In genomic region chr21:41926807-41927171, GRCh38 we compare ENCODE assay signal across 9 cellular contexts. TPM values are rescaled to one million over a fixed set of nuclear protein-coding genes. Genes with fewer than 3 reads are reported as not detected.
DNase-seq lines count a peak whose midpoint lies in the region; ATAC-seq, FAIRE-seq and TF ChIP-seq lines count a peak whose summit lies in the region.
"Had no signal": no experiment of that assay in that cellular context is flagged by ENCODE, and none has a peak within 500 bp of the region (broad histone marks: within the 10 kb centered on the region; RNA-seq: fewer than 3 reads in every experiment).

No MANE protein-coding gene starts in this region.

- peak overlapping the region; percentile 82 for H3K9ac ChIP-seq in HepG2 (ENCODE audit: insufficient read depth, low read depth, low read length)

- H3K36me3 ChIP-seq in HepG2 (replicated peaks in 1 of 2; ENCODE audit: control insufficient read depth in 1 of 2, insufficient read depth in 2 of 2, low read length in 2 of 2) (no peaks in the 10 kb centered on the region; a peak in 1 of 5 replicates), tibial artery (no peaks in the 10 kb centered on the region)

- WGBS in HepG2 (ENCODE audit: low lambda C conversion rate), result 45% methylated on average over 3 of the region's 3 CpGs

- H3K27ac Mint-ChIP-seq in activated T-helper 17 cell treated with anti-CD3 and anti-CD28 coated beads, Interleukin-2, amount 50 U/mL, for 72 hours, result peak overlapping the region; percentile 96

- POLR2A ChIA-PET in HepG2 (lab: Yijun Ruan, JAX), result interaction anchor here (0.8 to 2.8 kb wide), 9 partner anchors 17 to 459 kb away, joined by 3 to 16 read pairs (median 3); partner anchors contain the start of gene PRDM15

- no peaks in the 10 kb centered on the region for H4K20me1 ChIP-seq in HepG2 (ENCODE audit: insufficient read depth, low read length)

- H3K4me2 ChIP-seq in HepG2 (ENCODE audit: low read depth, low read length), result peak overlapping the region; percentile 97

- no peak for TF ChIP-seq RAD21 in HepG2 (CRISPR knock-in tag; IDR thresholded peaks at IDR 0.05)

- BruUV-seq in HepG2 (replicated peaks; lab: Mats Ljungman, UMichigan), result TSS peak; percentile 67

- ATAC-seq in activated T-cell treated with anti-CD3 and anti-CD28 coated beads, Interleukin-2, amount 50 U/mL, for 4 hours, result peak in 1 of 2 donors; percentile 26
- peak; percentile 13 for ATAC-seq in activated T-helper 17 cell treated with anti-CD3 and anti-CD28 coated beads, Interleukin-2, amount 50 U/mL, for 72 hours (replicated peaks)
- ATAC-seq in HepG2, result no peak

- H3K9me3 Mint-ChIP-seq in activated T-cell treated with anti-CD3 and anti-CD28 coated beads, Interleukin-2, amount 50 U/mL, for 4 hours, result no peaks in the 10 kb centered on the region
- H3K9me3 Mint-ChIP-seq in activated T-helper 17 cell treated with anti-CD3 and anti-CD28 coated beads, Interleukin-2, amount 50 U/mL, for 72 hours, result no peaks in the 10 kb centered on the region

- H2AFZ ChIP-seq in HepG2 (ENCODE audit: low read length), result no peak overlapping the region

- peaks cover 1% of the 10 kb centered on the region for H3K79me2 ChIP-seq in HepG2 (ENCODE audit: insufficient read depth, low read length)

- no peaks in the 10 kb centered on the region for H3K27me3 ChIP-seq in HepG2 (ENCODE audit: control insufficient read depth in 1 of 2, insufficient read depth in 2 of 2, low read length in 2 of 2)
- H3K27me3 ChIP-seq in tibial artery, result no peaks in the 10 kb centered on the region

- in situ Hi-C loops in HepG2 (cut with HindIII; ENCODE audit: extremely low pct_ligation_motif_present, low pct_unique_long_range_greater_than_20kb), result no loop called here

- H3K4me3 Mint-ChIP-seq in activated T-cell treated with anti-CD3 and anti-CD28 coated beads, Interleukin-2, amount 50 U/mL, for 4 hours, result peak overlapping the region; percentile 86
- peak overlapping the region; percentile 91 for H3K4me3 Mint-ChIP-seq in activated T-helper 17 cell treated with anti-CD3 and anti-CD28 coated beads, Interleukin-2, amount 50 U/mL, for 72 hours

- no peaks in the 10 kb centered on the region for H3K36me3 Mint-ChIP-seq in activated T-cell treated with anti-CD3 and anti-CD28 coated beads, Interleukin-2, amount 50 U/mL, for 4 hours (ENCODE audit: insufficient read depth)
- H3K36me3 Mint-ChIP-seq in activated T-helper 17 cell treated with anti-CD3 and anti-CD28 coated beads, Interleukin-2, amount 50 U/mL, for 72 hours (ENCODE audit: low read depth), result no peaks in the 10 kb centered on the region

- H3K4me1 Mint-ChIP-seq in activated T-cell treated with anti-CD3 and anti-CD28 coated beads, Interleukin-2, amount 50 U/mL, for 4 hours (ENCODE audit: low read depth), result peaks cover 46% of the 10 kb centered on the region
- peaks cover 14% of the 10 kb centered on the region for H3K4me1 Mint-ChIP-seq in activated T-helper 17 cell treated with anti-CD3 and anti-CD28 coated beads, Interleukin-2, amount 50 U/mL, for 72 hours

- no peak for FAIRE-seq in HepG2 (lab: Jason Lieb, UNC)
- FAIRE-seq: D721Med had no signal

- intact Hi-C loops in HepG2 (cut with micrococcal nuclease; ENCODE audit: unreplicated experiment) (no loop called here), tibial artery (cut with DNase I; ENCODE audit: low total_unique reads) (no loop called here)

- H3K9me3 ChIP-seq in HepG2 (ENCODE audit: low read length) (no peaks in the 10 kb centered on the region), tibial artery (no peaks in the 10 kb centered on the region)

- TF ChIP-seq EP300 in HepG2 (IDR thresholded peaks at IDR 0.05; ENCODE audit: low read depth in 2 of 2, low read length in 2 of 2) (no peak), HepG2 (CRISPR knock-in tag; IDR thresholded peaks at IDR 0.05; ENCODE audit: borderline replicate concordance) (no peak)

- H3K27ac ChIP-seq in HepG2 (ENCODE audit: extremely low read length, insufficient read depth, low read length) (peak overlapping the region; percentile 94), tibial artery (peak overlapping the region; percentile 82 to 93)

- TF ChIP-seq POLR2A in HepG2 (IDR thresholded peaks at IDR 0.05; ENCODE audit: insufficient read depth in 1 of 2, low read depth in 2 of 2, low read length in 2 of 2), result no peak

- CTCF ChIA-PET in HepG2 (lab: Yijun Ruan, JAX; ENCODE audit: low intra/inter-chr PET ratio, low total read pairs), result no interaction called here

- H3K4me1 ChIP-seq in HepG2 (ENCODE audit: insufficient read depth, low read length) (peaks cover 59% of the 10 kb centered on the region), tibial artery (peaks cover 0 to 79% (median 65%) of the 10 kb centered on the region in 4 donors)

- TF ChIP-seq CTCF in HepG2 (CRISPR knock-in tag; IDR thresholded peaks at IDR 0.05) (no peak), tibial artery (IDR thresholded peaks at IDR 0.05) (no peak)

- no peak for DNase-seq in activated T-cell treated with anti-CD3 and anti-CD28 coated beads, Interleukin-2, amount 50 U/mL, for 4 hours
- no peak for DNase-seq in activated T-cell treated with anti-CD3 and anti-CD28 coated beads for 4 hours
- no peak for DNase-seq in HepG2 (ENCODE audit: low spot score)
- DNase-seq in tibial artery, result no peak
- DNase-seq in NCI-H2107 (lab: John Stamatoyannopoulos, UW), result no peak
- no peak for DNase-seq in NCI-H748 (lab: John Stamatoyannopoulos, UW; ENCODE audit: unreplicated experiment)
- DNase-seq in SHP77 treated with DMSO at 0.1 percent for 48 hours (lab: John Stamatoyannopoulos, UW), result no peak

- peak overlapping the region; percentile 41 to 71 (median 65); a peak in 5 of 6 replicates for H3K4me3 ChIP-seq in HepG2 (replicated peaks in 1 of 3; ENCODE audit: insufficient read depth in 1 of 3, low read depth in 2 of 3, low read length in 3 of 3)
- H3K4me3 ChIP-seq in tibial artery, result peak overlapping the region; percentile 24 to 44

- H3K27me3 Mint-ChIP-seq in activated T-cell treated with anti-CD3 and anti-CD28 coated beads, Interleukin-2, amount 50 U/mL, for 4 hours (ENCODE audit: low read depth), result no peaks in the 10 kb centered on the region
- H3K27me3 Mint-ChIP-seq in activated T-helper 17 cell treated with anti-CD3 and anti-CD28 coated beads, Interleukin-2, amount 50 U/mL, for 72 hours, result no peaks in the 10 kb centered on the region

TF ChIP-seq in HepG2, 621 proteins besides CTCF, POLR2A, EP300 and RAD21 (continues in another document):
- no peak for TF ChIP-seq PLRG1 (conservative IDR thresholded peaks at IDR 0.05)

RNA-seq across cellular contexts. Expression of gene C2CD2, which starts 27.0 kb away (rescaled TPM):
- total RNA-seq in activated T-cell treated with anti-CD3 and anti-CD28 coated beads, Interleukin-2, amount 50 U/mL, for 4 hours, result 1 to 10 TPM; 1.6 to 7.4 (median 4.3) TPM
- 1 to 10 TPM; 4.6 to 8.2 TPM for total RNA-seq in activated T-helper 17 cell treated with anti-CD3 and anti-CD28 coated beads, Interleukin-2, amount 50 U/mL, for 72 hours
- total RNA-seq in HepG2 (2016; rRNA removed; fragmentation: Illumina TruSeq; extraction: Trizol), result 10.4 and 12.5 TPM in 2 replicates
- total RNA-seq in HepG2 (2016; cell fraction: cytosol; rRNA removed; fragmentation: Illumina TruSeq; extraction: Trizol; ENCODE audit: low read depth), result 7.3 and 11.5 TPM in 2 replicates
- total RNA-seq in HepG2 (2016; cell fraction: insoluble cytoplasmic fraction; rRNA removed; fragmentation: Illumina TruSeq; extraction: Trizol), result 10.9 and 12.2 TPM in 2 replicates
- 9.5 and 12.2 TPM in 2 replicates for total RNA-seq in HepG2 (2016; cell fraction: membrane; rRNA removed; fragmentation: Illumina TruSeq; extraction: Trizol)
- total RNA-seq in HepG2 (2016; cell fraction: nucleus; rRNA removed; fragmentation: Illumina TruSeq; extraction: Trizol), result 14.5 and 19.4 TPM in 2 replicates
- polyA plus RNA-seq in HepG2 (2011; rRNA removed), result 19.5 and 19.7 TPM in 2 replicates
- polyA plus RNA-seq in HepG2 (2011; cell fraction: cytosol; rRNA removed), result 11.6 and 12.9 TPM in 2 replicates
- polyA plus RNA-seq in HepG2 (2011; cell fraction: nucleus; rRNA removed), result 29.5 and 36.3 TPM in 2 replicates
- polyA plus RNA-seq in HepG2 (2012), result 8.1 and 8.7 TPM in 2 replicates
- 1.3 and 1.9 TPM in 2 replicates for polyA plus RNA-seq in HepG2 (2016; cell fraction: cytosol; fragmentation: Illumina TruSeq; extraction: Trizol; ENCODE audit: low read depth)
- 7.6 and 8.0 TPM in 2 replicates for polyA plus RNA-seq in HepG2 (2016; cell fraction: insoluble cytoplasmic fraction; fragmentation: Illumina TruSeq; extraction: Trizol; ENCODE audit: low read depth)
- polyA plus RNA-seq in HepG2 (2016; cell fraction: membrane; fragmentation: Illumina TruSeq; extraction: Trizol; ENCODE audit: low read depth), result 3.9 and 4.6 TPM in 2 replicates
- polyA plus RNA-seq in HepG2 (2016; cell fraction: nucleus; fragmentation: Illumina TruSeq; extraction: Trizol; ENCODE audit: insufficient read depth, low read depth), result 22.5 and 23.5 TPM in 2 replicates
- 80.5 and 82.8 TPM in 2 replicates for polyA minus RNA-seq in HepG2 (2011; rRNA and poly(A)+ RNA removed; ENCODE audit: low replicate concordance)
- 15.5 and 21.5 TPM in 2 replicates for polyA minus RNA-seq in HepG2 (2011; cell fraction: cytosol; rRNA and poly(A)+ RNA removed)
- polyA minus RNA-seq in HepG2 (2011; cell fraction: nucleus; rRNA and poly(A)+ RNA removed), result 34.5 and 38.3 TPM in 2 replicates

RNA-seq across cellular contexts. Expression of gene PRDM15, which starts 47.6 kb away (rescaled TPM):
- total RNA-seq in activated T-cell treated with anti-CD3 and anti-CD28 coated beads, Interleukin-2, amount 50 U/mL, for 4 hours, result 10 to 100 TPM; 10.4 to 11.7 (median 11.4) TPM
- total RNA-seq in activated T-helper 17 cell treated with anti-CD3 and anti-CD28 coated beads, Interleukin-2, amount 50 U/mL, for 72 hours, result 10 to 100 TPM; 17.1 to 17.6 TPM
- total RNA-seq in HepG2 (2016; rRNA removed; fragmentation: Illumina TruSeq; extraction: Trizol), result 4.0 and 4.2 TPM in 2 replicates
- 1.2 and 1.5 TPM in 2 replicates for total RNA-seq in HepG2 (2016; cell fraction: cytosol; rRNA removed; fragmentation: Illumina TruSeq; extraction: Trizol; ENCODE audit: low read depth)
- total RNA-seq in HepG2 (2016; cell fraction: insoluble cytoplasmic fraction; rRNA removed; fragmentation: Illumina TruSeq; extraction: Trizol), result 3.0 and 4.8 TPM in 2 replicates
- total RNA-seq in HepG2 (2016; cell fraction: membrane; rRNA removed; fragmentation: Illumina TruSeq; extraction: Trizol), result 1.9 TPM in 2 replicates
- total RNA-seq in HepG2 (2016; cell fraction: nucleus; rRNA removed; fragmentation: Illumina TruSeq; extraction: Trizol), result 8.4 and 8.5 TPM in 2 replicates
- polyA plus RNA-seq in HepG2 (2011; rRNA removed), result 6.9 and 8.7 TPM in 2 replicates
- polyA plus RNA-seq in HepG2 (2011; cell fraction: cytosol; rRNA removed), result 1.9 and 2.1 TPM in 2 replicates
- polyA plus RNA-seq in HepG2 (2011; cell fraction: nucleus; rRNA removed), result 29.0 and 46.2 TPM in 2 replicates
- polyA plus RNA-seq in HepG2 (2012), result 2.7 and 2.8 TPM in 2 replicates
- polyA plus RNA-seq in HepG2 (2016; cell fraction: cytosol; fragmentation: Illumina TruSeq; extraction: Trizol; ENCODE audit: low read depth), result 0.29 and 0.34 TPM in 2 replicates
- 2.1 and 3.3 TPM in 2 replicates for polyA plus RNA-seq in HepG2 (2016; cell fraction: insoluble cytoplasmic fraction; fragmentation: Illumina TruSeq; extraction: Trizol; ENCODE audit: low read depth)
- polyA plus RNA-seq in HepG2 (2016; cell fraction: membrane; fragmentation: Illumina TruSeq; extraction: Trizol; ENCODE audit: low read depth), result 0.50 and 0.78 TPM in 2 replicates
- 15.5 and 16.6 TPM in 2 replicates for polyA plus RNA-seq in HepG2 (2016; cell fraction: nucleus; fragmentation: Illumina TruSeq; extraction: Trizol; ENCODE audit: insufficient read depth, low read depth)
- 15.6 and 28.2 TPM in 2 replicates for polyA minus RNA-seq in HepG2 (2011; rRNA and poly(A)+ RNA removed; ENCODE audit: low replicate concordance)
- polyA minus RNA-seq in HepG2 (2011; cell fraction: cytosol; rRNA and poly(A)+ RNA removed), result 3.9 and 5.9 TPM in 2 replicates
- polyA minus RNA-seq in HepG2 (2011; cell fraction: nucleus; rRNA and poly(A)+ RNA removed), result 10.0 and 10.2 TPM in 2 replicates
